Comparison of ENCODE assay signal across 9 cellular contexts in the genomic region with DNA sequence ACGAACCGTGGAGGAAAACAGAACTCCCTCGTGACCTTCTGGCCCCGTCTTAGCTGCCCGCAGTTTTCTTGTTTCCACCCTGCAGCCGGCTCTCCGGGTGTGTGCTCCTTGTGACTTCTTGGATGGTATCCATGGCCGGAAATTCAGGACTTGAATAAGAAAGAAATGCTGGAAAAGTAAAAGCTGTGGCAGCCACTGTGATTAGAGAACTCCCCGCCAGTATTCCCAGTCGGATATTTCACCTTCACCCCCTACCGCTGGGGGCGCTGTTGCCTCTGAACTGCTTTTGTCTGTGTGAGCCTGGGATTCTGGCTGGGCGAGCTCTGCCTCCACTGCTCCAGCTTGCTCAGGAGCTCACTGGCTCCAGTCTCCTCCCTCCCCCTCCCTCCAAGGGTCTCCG. TPM values are rescaled to one million over a fixed set of nuclear protein-coding genes. Genes with fewer than 3 reads are reported as not detected.
A peak's percentile ranks its signal among the peaks of the same experiment; 100 is the strongest.
DNase-seq lines count a peak whose midpoint lies in the region; ATAC-seq and TF ChIP-seq lines count a peak whose summit lies in the region.
"Had no signal": no experiment of that assay in that cellular context is flagged by ENCODE, and none has a peak within 500 bp of the region (broad histone marks: within the 10 kb centered on the region; RNA-seq: fewer than 3 reads in every experiment).

No MANE protein-coding gene starts in this region.

- TF ChIP-seq RAD21 in neural cell (conservative IDR thresholded peaks at IDR 0.05), result no peak

- H3K27me3 ChIP-seq in neural cell (ENCODE audit: insufficient read depth, low read depth, low read length), result peaks cover 4% of the 10 kb centered on the region

- no peaks in the 10 kb centered on the region for H3K9me3 ChIP-seq in neural cell (ENCODE audit: low read length)

- no peaks in the 10 kb centered on the region for H3F3A ChIP-seq in neural cell (ENCODE audit: insufficient read depth, low read length, poor library complexity, severe bottlenecking)

- TF ChIP-seq CTCF in epithelial cell of esophagus (IDR thresholded peaks at IDR 0.05; ENCODE audit: insufficient read depth, low read depth, low read length, missing control alignments) (peak; percentile 36), neural cell (IDR thresholded peaks at IDR 0.05; ENCODE audit: poor library complexity, severe bottlenecking) (peak; percentile 12)

- ATAC-seq in GM19455 (IDR thresholded peaks at IDR 0.05; ENCODE audit: unreplicated experiment), result no peak

- no peak for TF ChIP-seq EP300 in neural cell (conservative IDR thresholded peaks at IDR 0.05; ENCODE audit: poor library complexity, severe bottlenecking)

- H3K9me2 ChIP-seq in neural cell (ENCODE audit: insufficient read depth, low read length), result no peaks in the 10 kb centered on the region

- no peak overlapping the region for H3K4me2 ChIP-seq in neural cell (ENCODE audit: low read length)

- H3K36me3 ChIP-seq in neural cell (ENCODE audit: insufficient read depth, low read length), result no peaks in the 10 kb centered on the region

- H3K4me3 ChIP-seq in epithelial cell of esophagus (ENCODE audit: low read length) (no peak overlapping the region), neural cell (ENCODE audit: low read length) (no peak overlapping the region)

- H4K20me1 ChIP-seq in neural cell (ENCODE audit: insufficient read depth), result no peaks in the 10 kb centered on the region

- no peaks in the 10 kb centered on the region for H3K79me2 ChIP-seq in neural cell (replicated peaks; ENCODE audit: insufficient read depth, low read length)

- peak; percentile 57 for DNase-seq in GM03348 (ENCODE audit: low spot score)
- peak; percentile 42 for DNase-seq in RPMI7951 (ENCODE audit: low read depth)
- DNase-seq in epithelial cell of esophagus (ENCODE audit: low read depth), result peak; percentile 6
- no peak for DNase-seq in HUDEP-2 (lab: John Stamatoyannopoulos, UW; ENCODE audit: unreplicated experiment in 76 of 76)
- no peak for DNase-seq in NCI-H146 treated with DMSO at 0.1 percent for 48 hours (lab: John Stamatoyannopoulos, UW; ENCODE audit: unreplicated experiment)
- DNase-seq in NCI-H128 (lab: John Stamatoyannopoulos, UW; ENCODE audit: unreplicated experiment), result no peak

- H3K27ac ChIP-seq in neural cell (ENCODE audit: low read length), result no peak overlapping the region
- H3K27ac ChIP-seq: HL-60 had no signal

- no peak overlapping the region for H3K9ac ChIP-seq in neural cell (ENCODE audit: low read length)

- H2AFZ ChIP-seq in neural cell (ENCODE audit: low read depth, low read length), result no peak overlapping the region

TF ChIP-seq in neural cell, 6 proteins besides CTCF, POLR2A, EP300 and RAD21:
- TF ChIP-seq SMC3 (conservative IDR thresholded peaks at IDR 0.05; ENCODE audit: poor library complexity) (no peak), EZH2 (IDR thresholded peaks at IDR 0.05; ENCODE audit: borderline replicate concordance, insufficient read depth, low read length, poor library complexity, severe bottlenecking) (no peak), TAF1 (IDR thresholded peaks at IDR 0.05; ENCODE audit: low read depth) (no peak), MXI1 (conservative IDR thresholded peaks at IDR 0.05; ENCODE audit: poor library complexity, severe bottlenecking) (no peak), POLR2AphosphoS5 (IDR thresholded peaks at IDR 0.05) (no peak)
- TF ChIP-seq, protein P1, sequence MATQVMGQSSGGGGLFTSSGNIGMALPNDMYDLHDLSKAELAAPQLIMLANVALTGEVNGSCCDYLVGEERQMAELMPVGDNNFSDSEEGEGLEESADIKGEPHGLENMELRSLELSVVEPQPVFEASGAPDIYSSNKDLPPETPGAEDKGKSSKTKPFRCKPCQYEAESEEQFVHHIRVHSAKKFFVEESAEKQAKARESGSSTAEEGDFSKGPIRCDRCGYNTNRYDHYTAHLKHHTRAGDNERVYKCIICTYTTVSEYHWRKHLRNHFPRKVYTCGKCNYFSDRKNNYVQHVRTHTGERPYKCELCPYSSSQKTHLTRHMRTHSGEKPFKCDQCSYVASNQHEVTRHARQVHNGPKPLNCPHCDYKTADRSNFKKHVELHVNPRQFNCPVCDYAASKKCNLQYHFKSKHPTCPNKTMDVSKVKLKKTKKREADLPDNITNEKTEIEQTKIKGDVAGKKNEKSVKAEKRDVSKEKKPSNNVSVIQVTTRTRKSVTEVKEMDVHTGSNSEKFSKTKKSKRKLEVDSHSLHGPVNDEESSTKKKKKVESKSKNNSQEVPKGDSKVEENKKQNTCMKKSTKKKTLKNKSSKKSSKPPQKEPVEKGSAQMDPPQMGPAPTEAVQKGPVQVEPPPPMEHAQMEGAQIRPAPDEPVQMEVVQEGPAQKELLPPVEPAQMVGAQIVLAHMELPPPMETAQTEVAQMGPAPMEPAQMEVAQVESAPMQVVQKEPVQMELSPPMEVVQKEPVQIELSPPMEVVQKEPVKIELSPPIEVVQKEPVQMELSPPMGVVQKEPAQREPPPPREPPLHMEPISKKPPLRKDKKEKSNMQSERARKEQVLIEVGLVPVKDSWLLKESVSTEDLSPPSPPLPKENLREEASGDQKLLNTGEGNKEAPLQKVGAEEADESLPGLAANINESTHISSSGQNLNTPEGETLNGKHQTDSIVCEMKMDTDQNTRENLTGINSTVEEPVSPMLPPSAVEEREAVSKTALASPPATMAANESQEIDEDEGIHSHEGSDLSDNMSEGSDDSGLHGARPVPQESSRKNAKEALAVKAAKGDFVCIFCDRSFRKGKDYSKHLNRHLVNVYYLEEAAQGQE (IDR thresholded peaks at IDR 0.05; ENCODE audit: borderline replicate concordance), result no peak

RNA-seq across cellular contexts. Expression of a gene that starts 41.5 kb away (rescaled TPM):
- total RNA-seq in RPMI7951 (2014; rRNA removed; shearing (Covaris generic)), result 6.2 and 9.5 TPM in 2 replicates
- polyA plus RNA-seq in neural cell, result 5.6 and 5.8 TPM in 2 replicates
- polyA minus RNA-seq in neural cell, result 3.4 and 3.7 TPM in 2 replicates

RNA-seq across cellular contexts. Expression of a gene that starts 45.4 kb away (rescaled TPM):
- total RNA-seq in RPMI7951 (2014; rRNA removed; shearing (Covaris generic)), result not detected in 2 replicates
- 9.1 and 12.2 TPM in 2 replicates for polyA plus RNA-seq in neural cell
- polyA minus RNA-seq in neural cell, result 8.5 and 9.0 TPM in 2 replicates

Comparison
In these comparisons a context has a peak if more than half of its experiments do, and no peak if none do; other contexts are left out.
1. DNase-seq: peak in GM03348 (single experiment), RPMI7951 (single experiment) and epithelial cell of esophagus (single experiment); none in HUDEP-2 (0 of 76), NCI-H146 treated with DMSO at 0.1 percent for 48 hours (single experiment) and NCI-H128 (single experiment).